ENCODE assay signal across 14 cellular contexts in genomic region chr9:92482336-92482735, GRCh38. TPM values are rescaled to one million over a fixed set of nuclear protein-coding genes. Genes with fewer than 3 reads are reported as not detected.
DNase-seq lines count a peak whose midpoint lies in the region; ATAC-seq and TF ChIP-seq lines count a peak whose summit lies in the region.
"Had no signal": no experiment of that assay in that cellular context is flagged by ENCODE, and none has a peak within 500 bp of the region (broad histone marks: within the 10 kb centered on the region; RNA-seq: fewer than 3 reads in every experiment).

ASPN (minus strand) TSS chr9:92482506.

- DNase-seq in AG10803 (ENCODE audit: low read depth), result peak; percentile 85
- no peak for DNase-seq in foreskin keratinocyte
- DNase-seq in dermis blood vessel endothelial cell, result no peak
- DNase-seq in stimulated activated CD4-positive, alpha-beta T cell treated with anti-CD3 and anti-CD28 coated beads, Interleukin-15, amount 100 ng/mL, for 24 hours, result no peak
- no peak for DNase-seq in amniotic stem cell (lab: John Stamatoyannopoulos, UW)
- DNase-seq: glutamatergic neuron, H9, NCI-H510A, substantia nigra had no signal

- H3K4me1 ChIP-seq in foreskin keratinocyte (peaks cover 34% of the 10 kb centered on the region), rectal smooth muscle tissue (ENCODE audit: control insufficient read depth, insufficient read depth, low read length) (peaks cover 33% of the 10 kb centered on the region)
- H3K4me1 ChIP-seq: BLaER1 had no signal

- TF ChIP-seq CTCF in AG10803 (conservative IDR thresholded peaks at IDR 0.05; ENCODE audit: low read length) (no peak), VCaP (conservative IDR thresholded peaks at IDR 0.05) (no peak), foreskin keratinocyte (conservative IDR thresholded peaks at IDR 0.05) (no peak)

- H3K9ac ChIP-seq in rectal smooth muscle tissue (ENCODE audit: low read length), result no peak within 1 kb of the TSS
- H3K9ac ChIP-seq: BLaER1 had no signal

- no peak within 1 kb of the TSS for H3K4me3 ChIP-seq in AG10803 (ENCODE audit: low read length)
- peak within 1 kb of the TSS; percentile 33 for H3K4me3 ChIP-seq in rectal smooth muscle tissue (ENCODE audit: low read length)
- H3K4me3 ChIP-seq: BLaER1 had no signal

- ATAC-seq in foreskin keratinocyte (no peak), HG03342 (IDR thresholded peaks at IDR 0.05; ENCODE audit: unreplicated experiment) (no peak)

- H3K36me3 ChIP-seq in rectal smooth muscle tissue (ENCODE audit: control insufficient read depth, insufficient read depth, low read length), result no peaks in the 10 kb centered on the region
- H3K36me3 ChIP-seq: BLaER1 had no signal

- H3K27ac ChIP-seq in VCaP (peak within 1 kb of the TSS; percentile 58), foreskin keratinocyte (peak within 1 kb of the TSS; percentile 3), rectal smooth muscle tissue (ENCODE audit: low read depth, low read length) (peak within 1 kb of the TSS; percentile 76)
- H3K27ac ChIP-seq: BLaER1 had no signal

- no peaks in the 10 kb centered on the region for H3K27me3 ChIP-seq in foreskin keratinocyte
- no peaks in the 10 kb centered on the region for H3K27me3 ChIP-seq in rectal smooth muscle tissue (ENCODE audit: control insufficient read depth, insufficient read depth, low read length)
- H3K27me3 ChIP-seq: BLaER1 had no signal

RNA-seq across cellular contexts. Expression of gene ASPN, which starts in this region (rescaled TPM):
- total RNA-seq in foreskin keratinocyte (not detected in 2 replicates), dermis blood vessel endothelial cell (not detected in 2 replicates)
- 0.02 TPM in 1 of 2 replicates, not detected in the other for polyA plus RNA-seq in foreskin keratinocyte
- total RNA-seq: H9, mononuclear cell had no signal

Comparison
In these comparisons a context has a peak if more than half of its experiments do, and no peak if none do; other contexts are left out.
1. H3K27ac ChIP-seq: peak in every context shown above with its lines; median percentile 76 in rectal smooth muscle tissue; 58 in VCaP; 3 in foreskin keratinocyte.